ENCODE assay signal across 15 cellular contexts in the genomic region with DNA sequence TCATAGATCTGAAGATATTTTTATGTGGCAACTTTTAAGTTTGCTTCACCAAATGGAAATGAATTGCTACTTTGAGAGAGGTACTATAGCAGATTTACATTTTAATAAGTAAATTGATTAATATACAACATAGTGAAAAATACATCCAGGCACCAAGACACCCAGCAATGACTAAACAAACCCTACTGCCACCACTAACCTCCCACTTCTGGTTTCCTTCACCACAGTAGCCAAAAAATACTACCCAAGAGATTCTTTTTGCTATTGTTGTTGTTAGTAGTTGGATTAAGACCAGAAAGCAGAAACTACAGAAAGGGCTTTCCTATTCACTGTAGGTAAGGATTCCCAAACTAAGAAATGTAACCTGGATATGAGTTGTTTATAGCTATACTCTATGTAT. TPM values are rescaled to one million over a fixed set of nuclear protein-coding genes. Genes with fewer than 3 reads are reported as not detected.
A peak's percentile ranks its signal among the peaks of the same experiment; 100 is the strongest.
DNase-seq lines count a peak whose midpoint lies in the region; ATAC-seq and TF ChIP-seq lines count a peak whose summit lies in the region.
"Had no signal": no experiment of that assay in that cellular context is flagged by ENCODE, and none has a peak within 500 bp of the region (broad histone marks: within the 10 kb centered on the region; RNA-seq: fewer than 3 reads in every experiment).

No MANE protein-coding gene starts in this region.

- POLR2A ChIA-PET in activated CD4-positive, alpha-beta memory T cell treated with anti-CD3 and anti-CD28 coated beads for 36 hours (lab: Charles Lee): no interaction called here
- POLR2A ChIA-PET in PC-3 (lab: Charles Lee; ENCODE audit: unreplicated experiment): no interaction called here

- H2AFZ ChIP-seq in GM23338 (no peak overlapping the region), PC-3 (ENCODE audit: low read length) (no peak overlapping the region)

- H3K27ac ChIP-seq in GM23338 (ENCODE audit: low read depth) (no peak overlapping the region), PC-3 (ENCODE audit: low read length) (no peak overlapping the region)
- H3K27ac ChIP-seq: adrenal gland, thyroid gland had no signal

- BruUV-seq in PC-3 (replicated peaks; lab: Mats Ljungman, UMichigan): no TSS peak

- no peak for TF ChIP-seq CTCF in GM23338 (conservative IDR thresholded peaks at IDR 0.05; ENCODE audit: low read depth in 2 of 2)
- TF ChIP-seq CTCF in progenitor cell of endocrine pancreas (IDR thresholded peaks at IDR 0.05; ENCODE audit: unreplicated experiment): no peak
- no peak for TF ChIP-seq CTCF in PC-3 (conservative IDR thresholded peaks at IDR 0.05; ENCODE audit: low read depth, low read length)

- no peak overlapping the region for H3K4me3 Mint-ChIP-seq in GM23338
- no peak overlapping the region for H3K4me3 Mint-ChIP-seq in activated CD4-positive, alpha-beta memory T cell treated with anti-CD3 and anti-CD28 coated beads for 36 hours
- H3K4me3 Mint-ChIP-seq in progenitor cell of endocrine pancreas (ENCODE audit: low read depth): no peak overlapping the region

- no peaks in the 10 kb centered on the region for H3K9me3 Mint-ChIP-seq in GM23338
- no peaks in the 10 kb centered on the region for H3K9me3 Mint-ChIP-seq in activated CD4-positive, alpha-beta memory T cell treated with anti-CD3 and anti-CD28 coated beads for 36 hours
- H3K9me3 Mint-ChIP-seq in progenitor cell of endocrine pancreas (ENCODE audit: low read depth): no peaks in the 10 kb centered on the region

- H3F3A ChIP-seq in GM23338 (replicated peaks; ENCODE audit: low read depth): no peaks in the 10 kb centered on the region
- H3F3A ChIP-seq in PC-3 (ENCODE audit: low read length, unreplicated experiment): no peaks in the 10 kb centered on the region

- H3K36me3 ChIP-seq in GM23338 (ENCODE audit: insufficient read depth) (no peaks in the 10 kb centered on the region), PC-3 (ENCODE audit: low read depth, low read length) (peaks cover 4% of the 10 kb centered on the region)
- H3K36me3 ChIP-seq: adrenal gland, thyroid gland had no signal

- H3K36me3 Mint-ChIP-seq in GM23338 (ENCODE audit: low read depth): peaks cover 5% of the 10 kb centered on the region; the same call in 2 of the 3 replicates
- H3K36me3 Mint-ChIP-seq in activated CD4-positive, alpha-beta memory T cell treated with anti-CD3 and anti-CD28 coated beads for 36 hours: peaks cover 1% of the 10 kb centered on the region
- peaks cover 4% of the 10 kb centered on the region for H3K36me3 Mint-ChIP-seq in progenitor cell of endocrine pancreas (ENCODE audit: insufficient read depth)

- no peaks in the 10 kb centered on the region for H3K9me3 ChIP-seq in PC-3 (ENCODE audit: low read length)
- H3K9me3 ChIP-seq: adrenal gland, mucosa of descending colon, thyroid gland had no signal

- H3K9me2 ChIP-seq in GM23338 (ENCODE audit: insufficient read depth) (no peaks in the 10 kb centered on the region), PC-3 (replicated peaks; ENCODE audit: low read length) (no peaks in the 10 kb centered on the region)

- H4K20me1 ChIP-seq in GM23338 (replicated peaks; ENCODE audit: insufficient read depth) (no peaks in the 10 kb centered on the region), PC-3 (ENCODE audit: low read length) (no peaks in the 10 kb centered on the region)

- no peak overlapping the region for H3K4me3 ChIP-seq in GM23338
- no peak overlapping the region for H3K4me3 ChIP-seq in PC-3 (ENCODE audit: low read length)
- H3K4me3 ChIP-seq: adrenal gland, mucosa of descending colon, thyroid gland had no signal

- H3K27ac Mint-ChIP-seq in GM23338 (peak overlapping the region; percentile 74; the same call in 1 of the 2 replicates), progenitor cell of endocrine pancreas (peak overlapping the region; percentile 43)
- no peak overlapping the region for H3K27ac Mint-ChIP-seq in activated CD4-positive, alpha-beta memory T cell treated with anti-CD3 and anti-CD28 coated beads for 36 hours

- peak; percentile 50 for ATAC-seq in GM18508 (IDR thresholded peaks at IDR 0.05; ENCODE audit: insufficient read depth, unreplicated experiment)
- ATAC-seq in GM23338: no peak
- ATAC-seq in PC-3: no peak
- ATAC-seq: mucosa of descending colon had no signal

- no peak overlapping the region for H3K9ac ChIP-seq in PC-3 (ENCODE audit: low read length)

- H3K27me3 Mint-ChIP-seq in GM23338 (ENCODE audit: insufficient read depth, low read depth, poor library complexity) (peaks cover 5% of the 10 kb centered on the region), progenitor cell of endocrine pancreas (no peaks in the 10 kb centered on the region)
- no peaks in the 10 kb centered on the region for H3K27me3 Mint-ChIP-seq in activated CD4-positive, alpha-beta memory T cell treated with anti-CD3 and anti-CD28 coated beads for 36 hours

- H3K4me1 ChIP-seq in GM23338 (ENCODE audit: insufficient read depth) (peaks cover 9% of the 10 kb centered on the region), PC-3 (ENCODE audit: insufficient read depth, low read length) (no peaks in the 10 kb centered on the region)
- H3K4me1 ChIP-seq: thyroid gland had no signal

- peaks cover 6% of the 10 kb centered on the region; the same call in 2 of the 3 replicates for H3K4me1 Mint-ChIP-seq in GM23338
- H3K4me1 Mint-ChIP-seq in activated CD4-positive, alpha-beta memory T cell treated with anti-CD3 and anti-CD28 coated beads for 36 hours (ENCODE audit: low read depth): peaks cover 7% of the 10 kb centered on the region
- no peaks in the 10 kb centered on the region for H3K4me1 Mint-ChIP-seq in progenitor cell of endocrine pancreas (ENCODE audit: low read depth)

- CTCF ChIA-PET in activated CD4-positive, alpha-beta memory T cell treated with anti-CD3 and anti-CD28 coated beads for 36 hours (lab: Charles Lee): no interaction called here
- CTCF ChIA-PET in PC-3 (lab: Charles Lee): no interaction called here

- intact Hi-C loops in activated CD4-positive, alpha-beta memory T cell treated with anti-CD3 and anti-CD28 coated beads for 36 hours (cut with micrococcal nuclease): no loop called here
- intact Hi-C loops in PC-3 (cut with micrococcal nuclease): no loop called here

- no peak overlapping the region for H3K4me2 ChIP-seq in GM23338
- H3K4me2 ChIP-seq in PC-3 (ENCODE audit: low read length): no peak overlapping the region

- H3K27me3 ChIP-seq in GM23338 (ENCODE audit: insufficient read depth): no peaks in the 10 kb centered on the region
- no peaks in the 10 kb centered on the region for H3K27me3 ChIP-seq in PC-3 (ENCODE audit: low read length)
- H3K27me3 ChIP-seq: adrenal gland, thyroid gland had no signal

- DNase-seq in GM23338 (ENCODE audit: low spot score) (no peak), progenitor cell of endocrine pancreas (ENCODE audit: low spot score, unreplicated experiment) (no peak), NCI-H2107 (lab: John Stamatoyannopoulos, UW) (no peak), PC-3 (no peak), DMS 273 treated with DMSO at 0.1 percent for 48 hours (lab: John Stamatoyannopoulos, UW) (no peak)
- DNase-seq in activated CD4-positive, alpha-beta memory T cell treated with anti-CD3 and anti-CD28 coated beads for 36 hours: peak; percentile 17
- DNase-seq: activated CD4-positive, alpha-beta T cell treated with anti-CD3 and anti-CD28 coated beads, Interleukin-2, amount 50 U/mL, for 1 hour; adrenal gland; foreskin fibroblast; mucosa of descending colon; NCI-H1930; NCI-H524 treated with DMSO at 0.1 percent for 48 hours; occipital lobe; thyroid gland had no signal

- H3K79me2 ChIP-seq in GM23338 (replicated peaks; ENCODE audit: insufficient read depth) (0 out of 2 replicates have a peak, but pooled peaks cover 4% of the 10 kb centered on the region), PC-3 (ENCODE audit: low read length) (no peaks in the 10 kb centered on the region)

TF ChIP-seq in GM23338, 12 proteins besides CTCF, POLR2A, EP300 and RAD21:
- no peak for TF ChIP-seq EZH2phosphoT487 (IDR thresholded peaks at IDR 0.05; ENCODE audit: unreplicated experiment)

RNA-seq across cellular contexts. Expression of a gene that starts 54.1 kb away (rescaled TPM):
- total RNA-seq in GM23338 (2014; rRNA removed; shearing (Covaris generic)): 20.6 and 23.3 TPM in 2 replicates
- polyA plus RNA-seq in GM23338 (2016; fragmentation: Nextera tagmentation; extraction: Ambion mirVana): 9.6 and 12.9 TPM in 2 replicates
- under 1 TPM; 0.45 to 0.75 TPM for total RNA-seq in activated CD4-positive, alpha-beta memory T cell treated with anti-CD3 and anti-CD28 coated beads for 36 hours
- total RNA-seq in progenitor cell of endocrine pancreas (26.9 and 32.5 TPM in 2 replicates), PC-3 (2014; rRNA removed) (2.5 and 4.2 TPM in 2 replicates)
